In the genomic region with DNA sequence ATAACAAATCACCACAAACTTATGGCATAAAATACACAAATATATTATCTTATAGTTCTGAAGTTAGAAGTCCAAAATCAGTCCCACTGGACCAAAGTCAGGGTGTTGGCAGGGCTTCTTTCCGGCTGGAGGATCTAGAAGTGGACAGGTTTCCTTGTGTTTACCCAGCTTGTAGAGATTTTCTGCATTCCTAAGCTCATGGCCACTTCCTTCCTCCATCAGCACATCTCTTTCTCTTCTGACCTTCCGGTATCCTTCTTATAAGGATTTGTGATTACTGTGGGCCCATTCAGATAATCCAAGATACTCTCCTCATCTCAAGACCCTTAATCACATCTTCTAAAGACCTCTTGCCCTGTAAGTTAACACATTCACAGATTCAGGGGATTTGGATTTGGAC, we compare ENCODE assay signal across 20 cellular contexts.
DNase-seq lines count a peak whose midpoint lies in the region; ATAC-seq, FAIRE-seq and TF ChIP-seq lines count a peak whose summit lies in the region.
"Had no signal": no experiment of that assay in that cellular context is flagged by ENCODE, and none has a peak within 500 bp of the region (broad histone marks: within the 10 kb centered on the region; RNA-seq: fewer than 3 reads in every experiment).

No MANE protein-coding gene starts in this region.

- no peak overlapping the region for H2BK5ac ChIP-seq in H1 (ENCODE audit: low read depth, low read length)

- H4K5ac ChIP-seq in H1 (ENCODE audit: insufficient read length, low read depth, low read length): no peak overlapping the region

- H3K4ac ChIP-seq in H1 (replicated peaks; ENCODE audit: insufficient read length, low read depth, low read length): no peak overlapping the region

- H3K14ac ChIP-seq in H1 (ENCODE audit: insufficient read length): no peak overlapping the region

- H3K4me1 ChIP-seq in H1 (replicated peaks in 1 of 4; ENCODE audit: control insufficient read depth in 3 of 4, insufficient read depth in 4 of 4, low read length in 3 of 4): no peaks in the 10 kb centered on the region

- H3K23ac ChIP-seq in H1 (ENCODE audit: insufficient read length): no peak overlapping the region

- H2BK20ac ChIP-seq in H1 (ENCODE audit: low read length): no peak overlapping the region

- DNase-seq in Daoy (ENCODE audit: low read depth): peak; percentile 8
- DNase-seq in NCI-H82 (lab: John Stamatoyannopoulos, UW): peak; percentile 29
- no peak for DNase-seq in H1 (ENCODE audit: low read depth in 1 of 2, low spot score in 2 of 2)
- peak; percentile 20 to 80 for DNase-seq in lung microvascular endothelial cell (ENCODE audit: low read depth in 2 of 2)
- DNase-seq in NCI-H345 treated with DMSO at 0.1 percent for 48 hours (lab: John Stamatoyannopoulos, UW; ENCODE audit: unreplicated experiment): no peak
- DNase-seq in sciatic nerve (ENCODE audit: low spot score): no peak
- no peak for DNase-seq in NCI-H146 treated with DMSO at 0.1 percent for 48 hours (lab: John Stamatoyannopoulos, UW; ENCODE audit: unreplicated experiment)
- no peak for DNase-seq in caudate nucleus (lab: John Stamatoyannopoulos, UW)
- DNase-seq: CD8-positive, alpha-beta T cell; COR-L47; DMS 273 treated with DMSO at 0.1 percent for 48 hours; DMS53; DND-41; H7; HFFc6; KG1 had no signal

- ATAC-seq in sciatic nerve: no peak
- ATAC-seq: CD8-positive, alpha-beta T cell; HCT116 had no signal

- H3K27ac ChIP-seq in H1 (ENCODE audit: low read depth, low read length) (no peak overlapping the region), caudate nucleus (ENCODE audit: low read depth, low read length) (no peak overlapping the region)
- H3K27ac ChIP-seq: BLaER1 treated with 17β-estradiol and CSF1 and Interleukin-3, amounts not matched to agents 10 nM and 100 nM had no signal

- H3K18ac ChIP-seq in H1 (ENCODE audit: extremely low read depth, low read length): no peak overlapping the region

- 86% methylated on average over 2 of the region's 2 CpGs; no CpG with 5 or more reads in 1 of the 2 experiments for WGBS in H1 (ENCODE audit: extremely low coverage in 1 of 2, insufficient coverage in 1 of 2, insufficient read length in 1 of 2, insufficient replicate concordance in 2 of 2, low coverage in 1 of 2, low lambda C conversion rate in 2 of 2, missing lambda C conversion rate in 1 of 2), 2 experiments

- no peak for TF ChIP-seq CTCF in H1 (IDR thresholded peaks at IDR 0.05; ENCODE audit: control extremely low read depth in 1 of 3, insufficient read depth in 1 of 3, low read depth in 1 of 3, low read length in 3 of 3)

- intact Hi-C loops in sciatic nerve (cut with DNase I): no loop called here

- H3K23me2 ChIP-seq in H1 (ENCODE audit: low read depth, low read length): peaks cover 1% of the 10 kb centered on the region; the same call in 1 of the 2 replicates

- CTCF ChIA-PET in H1 (lab: Charles Lee; ENCODE audit: partially characterized antibody): interaction anchor here (1.8 kb wide), 1 partner anchor 20 kb away, joined by 4 read pairs; no protein-coding TSS in a partner anchor

- POLR2A ChIA-PET in H1 (lab: Charles Lee; ENCODE audit: partially characterized antibody): no interaction called here

- no peak overlapping the region for H3K56ac ChIP-seq in H1 (replicated peaks; ENCODE audit: insufficient read length, low read depth, low read length)

- no peak overlapping the region for H3K9ac ChIP-seq in H1 (replicated peaks in 1 of 4; ENCODE audit: extremely low read depth in 1 of 4, low read depth in 3 of 4, low read length in 3 of 4)
- H3K9ac ChIP-seq: BLaER1 treated with 17β-estradiol and CSF1 and Interleukin-3, amounts not matched to agents 10 nM and 100 nM had no signal

- H3K36me3 ChIP-seq in H1 (ENCODE audit: control insufficient read depth in 2 of 4, insufficient read depth in 4 of 4, low read length in 3 of 4): no peaks in the 10 kb centered on the region
- H3K36me3 ChIP-seq: BLaER1 treated with 17β-estradiol and CSF1 and Interleukin-3, amounts not matched to agents 10 nM and 100 nM had no signal

- H3K4me2 ChIP-seq in H1 (ENCODE audit: insufficient read depth in 1 of 2, low read depth in 2 of 2, low read length in 2 of 2): no peak overlapping the region
- H3K4me2 ChIP-seq: BLaER1 treated with 17β-estradiol and CSF1 and Interleukin-3, amounts not matched to agents 10 nM and 100 nM had no signal

- no peak overlapping the region for H3K4me3 ChIP-seq in H1 (ENCODE audit: extremely low read depth in 1 of 4, insufficient read depth in 2 of 4, low read depth in 3 of 4, low read length in 4 of 4)
- H3K4me3 ChIP-seq: BLaER1 treated with 17β-estradiol and CSF1 and Interleukin-3, amounts not matched to agents 10 nM and 100 nM had no signal

- H4K20me1 ChIP-seq in H1 (replicated peaks in 1 of 2; ENCODE audit: control insufficient read depth in 1 of 2, insufficient read depth in 2 of 2, low read length in 2 of 2): no peaks in the 10 kb centered on the region
- H4K20me1 ChIP-seq: BLaER1 treated with 17β-estradiol and CSF1 and Interleukin-3, amounts not matched to agents 10 nM and 100 nM had no signal

- H4K91ac ChIP-seq in H1 (replicated peaks; ENCODE audit: insufficient read length, low read length): no peak overlapping the region

- H2BK120ac ChIP-seq in H1 (replicated peaks; ENCODE audit: low read depth, low read length): no peak overlapping the region

- no peaks in the 10 kb centered on the region for H3K79me1 ChIP-seq in H1 (ENCODE audit: low read depth, low read length)

- H3K9me3 ChIP-seq in H1 (ENCODE audit: insufficient read depth in 2 of 2, low read depth in 1 of 2, low read length in 1 of 2): no peaks in the 10 kb centered on the region
- H3K9me3 ChIP-seq: BLaER1 treated with 17β-estradiol and CSF1 and Interleukin-3, amounts not matched to agents 10 nM and 100 nM had no signal

- no peak overlapping the region for H4K8ac ChIP-seq in H1 (ENCODE audit: extremely low read depth, insufficient read depth, low read length)

- FAIRE-seq in H1 (lab: Jason Lieb, UNC): peak; percentile 36
- FAIRE-seq: G401.6, GM12891 had no signal

- TF ChIP-seq RAD21 in H1 (IDR thresholded peaks at IDR 0.05 in 1 of 2, conservative IDR thresholded peaks at IDR 0.05 in 1 of 2; ENCODE audit: low read depth in 2 of 2, low read length in 2 of 2): no peak

- no peaks in the 10 kb centered on the region for H3K27me3 ChIP-seq in H1 (replicated peaks in 1 of 4; ENCODE audit: control insufficient read depth in 3 of 4, extremely low read depth in 1 of 4, insufficient read depth in 3 of 4, low read length in 3 of 4)
- H3K27me3 ChIP-seq: BLaER1 treated with 17β-estradiol and CSF1 and Interleukin-3, amounts not matched to agents 10 nM and 100 nM had no signal

- TF ChIP-seq EP300 in H1 (IDR thresholded peaks at IDR 0.05; ENCODE audit: borderline replicate concordance in 1 of 2, low read depth in 2 of 2, low read length in 2 of 2): no peak

- H2AK5ac ChIP-seq in H1 (ENCODE audit: low read depth, low read length): no peak overlapping the region

- no peak overlapping the region for H2AFZ ChIP-seq in H1 (ENCODE audit: low read length)

- no peak overlapping the region for H2BK12ac ChIP-seq in H1 (ENCODE audit: low read depth, low read length)

- H2BK15ac ChIP-seq in H1 (ENCODE audit: low read length): no peak overlapping the region

- no peaks in the 10 kb centered on the region for H3K79me2 ChIP-seq in H1 (ENCODE audit: control insufficient read depth in 1 of 2, insufficient read depth in 2 of 2, low read length in 2 of 2)

- no peak for TF ChIP-seq POLR2A in H1 (IDR thresholded peaks at IDR 0.05; ENCODE audit: control extremely low read depth in 1 of 2, low read depth in 2 of 2, low read length in 2 of 2)

TF ChIP-seq in H1, 55 proteins besides CTCF, POLR2A, EP300 and RAD21:
- TF ChIP-seq JUN (IDR thresholded peaks at IDR 0.05; ENCODE audit: low read depth, low read length) (no peak), SP4 (IDR thresholded peaks at IDR 0.05; ENCODE audit: low read length) (no peak), POLR2AphosphoS5 (IDR thresholded peaks at IDR 0.05; ENCODE audit: low read depth, low read length) (no peak), CEBPB (IDR thresholded peaks at IDR 0.05; ENCODE audit: low read depth, low read length) (no peak), TBP (IDR thresholded peaks at IDR 0.05; ENCODE audit: low read depth, low read length) (no peak)
TF ChIP-seq in H1: peak in this region for 0.

Comparison
In these comparisons a context has a peak if more than half of its experiments do, and no peak if none do; other contexts are left out.
1. DNase-seq: peak in Daoy (single experiment), NCI-H82 (single experiment) and lung microvascular endothelial cell (2 of 2); none in H1 (0 of 2), NCI-H345 treated with DMSO at 0.1 percent for 48 hours (single experiment), sciatic nerve (single experiment), NCI-H146 treated with DMSO at 0.1 percent for 48 hours (single experiment) and caudate nucleus (0 of 61).